ENCODE assay signal across 8 cellular contexts in the genomic region with DNA sequence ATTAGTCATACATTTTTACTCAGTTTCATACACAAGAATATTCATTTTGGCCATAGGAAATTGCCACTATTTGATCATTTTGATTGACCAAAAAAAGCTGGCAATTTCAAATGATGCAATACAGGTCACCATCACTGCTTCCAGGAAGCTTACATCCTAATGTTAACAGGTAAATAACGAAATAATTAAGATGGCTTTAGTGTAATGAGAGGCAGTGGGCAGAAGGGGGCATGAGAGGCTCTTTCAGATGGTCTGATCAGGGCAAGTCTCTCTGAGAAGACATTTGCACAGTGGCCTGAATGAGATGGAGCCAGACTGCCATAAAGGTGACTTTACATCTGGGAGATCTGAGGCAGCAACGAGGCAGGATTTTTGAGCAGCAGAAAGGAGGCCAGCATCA.
DNase-seq lines count a peak whose midpoint lies in the region; ATAC-seq lines count a peak whose summit lies in the region.

No MANE protein-coding gene starts in this region.

- peak; percentile 25 for DNase-seq in G401 (ENCODE audit: low spot score)
- DNase-seq in NCI-H82 treated with DMSO at 0.1 percent for 48 hours (lab: John Stamatoyannopoulos, UW; ENCODE audit: unreplicated experiment), result peak; percentile 57
- peak; percentile 12 for DNase-seq in activated T-helper 2 cell treated with anti-CD3 and anti-CD28 coated beads, Interferon-gamma antibody, Interleukin-2, Interleukin-4, amounts not matched to agents 10 μg/mL and 5 μg/mL and 100 μg/mL, durations not matched to agents 14 hours and 24 hours and 36 hours (ENCODE audit: low spot score)
- DNase-seq in left ventricle myocardium superior, result no peak
- DNase-seq in stimulated activated CD4-positive, alpha-beta T cell treated with anti-CD3 and anti-CD28 coated beads, Interleukin-15, amount 100 ng/mL, for 24 hours, result peak; percentile 41
- DNase-seq in T1000 (lab: John Stamatoyannopoulos, UW), result no peak

- H3K4me1 Mint-ChIP-seq in activated T-helper 2 cell treated with anti-CD3 and anti-CD28 coated beads, Interferon-gamma antibody, Interleukin-2, Interleukin-4, amounts not matched to agents 10 μg/mL and 5 μg/mL and 100 μg/mL, durations not matched to agents 14 hours and 24 hours and 36 hours (ENCODE audit: low read depth), result peaks cover 10% of the 10 kb centered on the region

- H3K9me3 Mint-ChIP-seq in activated T-helper 2 cell treated with anti-CD3 and anti-CD28 coated beads, Interferon-gamma antibody, Interleukin-2, Interleukin-4, amounts not matched to agents 10 μg/mL and 5 μg/mL and 100 μg/mL, durations not matched to agents 14 hours and 24 hours and 36 hours, result no peaks in the 10 kb centered on the region

- no peak overlapping the region for H3K27ac Mint-ChIP-seq in activated T-helper 2 cell treated with anti-CD3 and anti-CD28 coated beads, Interferon-gamma antibody, Interleukin-2, Interleukin-4, amounts not matched to agents 10 μg/mL and 5 μg/mL and 100 μg/mL, durations not matched to agents 14 hours and 24 hours and 36 hours

- H3K36me3 Mint-ChIP-seq in activated T-helper 2 cell treated with anti-CD3 and anti-CD28 coated beads, Interferon-gamma antibody, Interleukin-2, Interleukin-4, amounts not matched to agents 10 μg/mL and 5 μg/mL and 100 μg/mL, durations not matched to agents 14 hours and 24 hours and 36 hours (ENCODE audit: low read depth), result no peaks in the 10 kb centered on the region

- intact Hi-C loops in activated T-helper 2 cell treated with anti-CD3 and anti-CD28 coated beads, Interferon-gamma antibody, Interleukin-2, Interleukin-4, amounts not matched to agents 10 μg/mL and 5 μg/mL and 100 μg/mL, durations not matched to agents 14 hours and 24 hours and 36 hours (cut with micrococcal nuclease), result no loop called here
- intact Hi-C loops in left ventricle myocardium superior (cut with micrococcal nuclease), result no loop called here

- in situ Hi-C loops in G401 (cut with HindIII; ENCODE audit: low sequenced_read_pairs), result no loop called here

- peak; percentile 76 for ATAC-seq in GM21367 (IDR thresholded peaks at IDR 0.05; ENCODE audit: unreplicated experiment)
- ATAC-seq in HG03457 (IDR thresholded peaks at IDR 0.05; ENCODE audit: unreplicated experiment), result peak; percentile 56
- ATAC-seq in left ventricle myocardium superior, result peak; percentile 38

- peaks cover 8% of the 10 kb centered on the region for H3K27me3 Mint-ChIP-seq in activated T-helper 2 cell treated with anti-CD3 and anti-CD28 coated beads, Interferon-gamma antibody, Interleukin-2, Interleukin-4, amounts not matched to agents 10 μg/mL and 5 μg/mL and 100 μg/mL, durations not matched to agents 14 hours and 24 hours and 36 hours (ENCODE audit: low read depth)

- no peak overlapping the region for H3K4me3 Mint-ChIP-seq in activated T-helper 2 cell treated with anti-CD3 and anti-CD28 coated beads, Interferon-gamma antibody, Interleukin-2, Interleukin-4, amounts not matched to agents 10 μg/mL and 5 μg/mL and 100 μg/mL, durations not matched to agents 14 hours and 24 hours and 36 hours (ENCODE audit: low read depth)

Comparison
In these comparisons a context has a peak if more than half of its experiments do, and no peak if none do; other contexts are left out.
1. DNase-seq: peak in G401 (single experiment), NCI-H82 treated with DMSO at 0.1 percent for 48 hours (single experiment), activated T-helper 2 cell treated with anti-CD3 and anti-CD28 coated beads, Interferon-gamma antibody, Interleukin-2, Interleukin-4, amounts not matched to agents 10 μg/mL and 5 μg/mL and 100 μg/mL, durations not matched to agents 14 hours and 24 hours and 36 hours (single experiment) and stimulated activated CD4-positive, alpha-beta T cell treated with anti-CD3 and anti-CD28 coated beads, Interleukin-15, amount 100 ng/mL, for 24 hours (single experiment); none in left ventricle myocardium superior (single experiment) and T1000 (single experiment).
2. Peak in every context shown above with its lines, with median percentiles within 50 percentile points of each other: ATAC-seq.